Comparison of ENCODE assay signal across 8 cellular contexts in genomic region chr11:3859373-3859881, GRCh38. TPM values are rescaled to one million over a fixed set of nuclear protein-coding genes. Genes with fewer than 3 reads are reported as not detected.
A peak's percentile ranks its signal among the peaks of the same experiment; 100 is the strongest.
DNase-seq lines count a peak whose midpoint lies in the region; ATAC-seq, FAIRE-seq and TF ChIP-seq lines count a peak whose summit lies in the region.

No MANE protein-coding gene starts in this region.

- TF ChIP-seq POLR2A in GM12891 (IDR thresholded peaks at IDR 0.05; ENCODE audit: low read depth, low read length): no peak; the same call in 1 of the 2 replicates

- H3K4me3 ChIP-seq in cardiac muscle cell: no peak overlapping the region
- peak overlapping the region; percentile 98 for H3K4me3 ChIP-seq in thymus (ENCODE audit: low read length)

- peak; percentile 92 for FAIRE-seq in GM12891 (lab: Jason Lieb, UNC)

- H3K27me3 ChIP-seq in cardiac muscle cell: peaks cover 13% of the 10 kb centered on the region
- H3K27me3 ChIP-seq in thymus (ENCODE audit: control insufficient read depth, insufficient read depth): no peaks in the 10 kb centered on the region

- H3K4me1 ChIP-seq in cardiac muscle cell (ENCODE audit: low read depth) (peaks cover 43% of the 10 kb centered on the region), thymus (ENCODE audit: control insufficient read depth, insufficient read depth, low read length) (peaks cover 26% of the 10 kb centered on the region)

- ATAC-seq in GM21528 (IDR thresholded peaks at IDR 0.05; ENCODE audit: low FRiP score, unreplicated experiment): peak; percentile 33

- DNase-seq in GM12891 (ENCODE audit: insufficient read length, low spot score): no peak
- peak; percentile 29 for DNase-seq in NCI-H2227 treated with DMSO at 0.1 percent for 48 hours (lab: John Stamatoyannopoulos, UW)
- peak in 1 of 2 donors; percentile 82 for DNase-seq in cardiac muscle cell (ENCODE audit: low read depth in 1 of 2, low spot score in 1 of 2)
- no peak for DNase-seq in activated CD4-positive, alpha-beta T cell treated with anti-CD3 and anti-CD28 coated beads for 48 hours
- no peak for DNase-seq in SIG-M5 treated with dmso at 0.1 percent for 504 hours (lab: John Stamatoyannopoulos, UW; ENCODE audit: unreplicated experiment)
- DNase-seq in iPS-NIHi7 (ENCODE audit: extremely low spot score): no peak

- no peaks in the 10 kb centered on the region for H3K9me3 ChIP-seq in cardiac muscle cell (ENCODE audit: low read depth)
- no peaks in the 10 kb centered on the region for H3K9me3 ChIP-seq in thymus (ENCODE audit: control insufficient read depth)

- 83% methylated on average over 4 of the region's 4 CpGs for WGBS in thymus

- H3K27ac ChIP-seq in cardiac muscle cell: peak overlapping the region; percentile 86
- H3K27ac ChIP-seq in thymus (ENCODE audit: low read depth): peak overlapping the region; percentile 20

- no peak for TF ChIP-seq CTCF in cardiac muscle cell (IDR thresholded peaks at IDR 0.05; ENCODE audit: low read depth, low read length)

- H3K36me3 ChIP-seq in cardiac muscle cell (no peaks in the 10 kb centered on the region), thymus (ENCODE audit: control insufficient read depth, insufficient read depth) (peaks cover 3% of the 10 kb centered on the region)

TF ChIP-seq in GM12891, 5 proteins besides CTCF, POLR2A, EP300 and RAD21:
- TF ChIP-seq PAX5 (IDR thresholded peaks at IDR 0.05; ENCODE audit: insufficient read depth, low read length, severe bottlenecking) (no peak), POU2F2 (IDR thresholded peaks at IDR 0.05; ENCODE audit: low read depth, low read length) (peak; percentile 55; the same call in 1 of the 2 replicates)

RNA-seq across cellular contexts. Expression of gene STIM1, which starts 4.0 kb away (rescaled TPM):
- 33.2 TPM for polyA plus RNA-seq in GM12891 (2012; ENCODE audit: low read depth, missing spikeins)
- 23.1 and 60.0 TPM in 2 replicates for total RNA-seq in cardiac muscle cell
- polyA plus RNA-seq in cardiac muscle cell: 16.1 and 33.1 TPM in 2 replicates
- 33.0 TPM for polyA plus RNA-seq in thymus

RNA-seq across cellular contexts. Expression of gene RHOG, which starts 18.7 kb away (rescaled TPM):
- 90.0 TPM for polyA plus RNA-seq in GM12891 (2012; ENCODE audit: low read depth, missing spikeins)
- 31.4 and 39.1 TPM in 2 replicates for total RNA-seq in cardiac muscle cell
- polyA plus RNA-seq in cardiac muscle cell (29.2 and 30.1 TPM in 2 replicates), thymus (77.3 TPM)

RNA-seq across cellular contexts. Expression of gene PGAP2, which starts 51.1 kb away (rescaled TPM):
- polyA plus RNA-seq in GM12891 (2012; ENCODE audit: low read depth, missing spikeins): 24.7 TPM
- 13.0 and 18.2 TPM in 2 replicates for total RNA-seq in cardiac muscle cell
- polyA plus RNA-seq in cardiac muscle cell (24.9 and 26.7 TPM in 2 replicates), thymus (24.0 TPM)
